ENCODE assay signal across 23 cellular contexts in the genomic region with DNA sequence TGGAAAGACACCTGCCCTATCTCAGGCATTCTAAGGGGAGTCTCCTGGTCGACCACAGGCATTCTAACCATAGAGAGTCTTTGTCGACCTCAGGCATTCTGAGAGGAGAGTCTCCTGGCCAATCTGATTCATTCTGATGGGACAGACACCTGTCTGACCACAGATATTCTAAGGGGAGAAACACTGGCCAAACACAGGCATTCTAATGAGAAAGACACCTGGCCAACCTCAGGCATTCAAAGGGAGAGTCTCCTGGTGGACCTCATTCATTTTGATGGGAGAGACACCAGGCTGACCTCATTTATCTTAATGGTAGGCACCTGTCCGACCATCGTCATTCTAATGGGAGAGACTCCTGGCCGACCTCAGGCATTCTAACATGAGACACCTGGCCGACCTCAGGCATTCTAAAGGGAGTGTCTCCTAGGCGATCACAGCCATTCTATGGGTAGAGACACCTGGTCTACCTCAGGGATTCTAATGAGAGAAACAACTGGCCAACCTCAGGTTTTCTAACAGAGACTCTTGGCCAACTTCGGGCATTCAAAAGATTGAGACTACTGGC.
A peak's percentile ranks its signal among the peaks of the same experiment; 100 is the strongest.
DNase-seq lines count a peak whose midpoint lies in the region; ATAC-seq, FAIRE-seq and TF ChIP-seq lines count a peak whose summit lies in the region.
"Had no signal": no experiment of that assay in that cellular context is flagged by ENCODE, and none has a peak within 500 bp of the region (broad histone marks: within the 10 kb centered on the region; RNA-seq: fewer than 3 reads in every experiment).

No MANE protein-coding gene starts in this region.

- 43% methylated on average over 2 of the region's 8 CpGs for WGBS in mammary epithelial cell (ENCODE audit: low coverage, missing lambda C conversion rate)
- WGBS in esophagus muscularis mucosa = 73% methylated on average over 6 of the region's 8 CpGs

- BruUV-seq in mammary epithelial cell (replicated peaks; lab: Mats Ljungman, UMichigan) = no TSS peak

- no peak overlapping the region for H2AFZ ChIP-seq in mammary epithelial cell (ENCODE audit: low read depth, low read length)

- no peaks in the 10 kb centered on the region for H3K79me2 ChIP-seq in mammary epithelial cell (ENCODE audit: insufficient read depth, low read length)

- peaks cover 4 to 22% of the 10 kb centered on the region in 2 donors for H3K36me3 Mint-ChIP-seq in stimulated activated naive B cell treated with anti-CD40 and anti-IgM and Interleukin-4, amounts not matched to agents 10 μg/mL and 1 μg/mL and 100 μg/mL, for 72 hours
- H3K36me3 Mint-ChIP-seq: CD4-positive, CD25-positive, alpha-beta regulatory T cell had no signal

- H3K27me3 Mint-ChIP-seq in stimulated activated naive B cell treated with anti-CD40 and anti-IgM and Interleukin-4, amounts not matched to agents 10 μg/mL and 1 μg/mL and 100 μg/mL, for 72 hours = no peaks in the 10 kb centered on the region
- H3K27me3 Mint-ChIP-seq: B cell; CD4-positive, CD25-positive, alpha-beta regulatory T cell had no signal

- peaks cover 10 to 37% of the 10 kb centered on the region in 2 donors for H3K9me3 ChIP-seq in breast epithelium
- peaks cover 14% of the 10 kb centered on the region for H3K9me3 ChIP-seq in mammary epithelial cell (replicated peaks; ENCODE audit: insufficient read depth, low read length)
- H3K9me3 ChIP-seq in esophagus muscularis mucosa = peaks cover 0 to 66% (median 57%) of the 10 kb centered on the region in 4 donors
- H3K9me3 ChIP-seq: Caco-2, HAP-1 had no signal

- TF ChIP-seq POLR2A in breast epithelium (IDR thresholded peaks at IDR 0.05) (no peak), esophagus muscularis mucosa (IDR thresholded peaks at IDR 0.05; ENCODE audit: low read depth) (no peak)

- H3K27ac Mint-ChIP-seq in stimulated activated naive B cell treated with anti-CD40 and anti-IgM and Interleukin-4, amounts not matched to agents 10 μg/mL and 1 μg/mL and 100 μg/mL, for 72 hours = no peak overlapping the region
- H3K27ac Mint-ChIP-seq: B cell; CD4-positive, CD25-positive, alpha-beta regulatory T cell; CD8-positive, alpha-beta T cell; HFFc6 had no signal

- H3K4me1 ChIP-seq in breast epithelium (no peaks in the 10 kb centered on the region), mammary epithelial cell (ENCODE audit: insufficient read depth, low read length) (no peaks in the 10 kb centered on the region), esophagus muscularis mucosa (no peaks in the 10 kb centered on the region)
- H3K4me1 ChIP-seq: BLaER1, Caco-2, HAP-1 had no signal

- no peak for TF ChIP-seq CTCF in breast epithelium (IDR thresholded peaks at IDR 0.05)
- no peak for TF ChIP-seq CTCF in mammary epithelial cell (conservative IDR thresholded peaks at IDR 0.05 in 1 of 2, IDR thresholded peaks at IDR 0.05 in 1 of 2; ENCODE audit: extremely low read depth in 1 of 2, insufficient read depth in 1 of 2, low read depth in 1 of 2, low read length in 2 of 2)
- no peak for TF ChIP-seq CTCF in esophagus muscularis mucosa (IDR thresholded peaks at IDR 0.05)

- no peak for ATAC-seq in stimulated activated naive B cell treated with anti-CD40 and anti-IgM and Interleukin-4, amounts not matched to agents 10 μg/mL and 1 μg/mL and 100 μg/mL, for 72 hours (replicated peaks)
- ATAC-seq in HG03139 (IDR thresholded peaks at IDR 0.05; ENCODE audit: unreplicated experiment) = no peak
- ATAC-seq: CD8-positive, alpha-beta T cell; GM12878 had no signal

- H3K27me3 ChIP-seq in breast epithelium (no peaks in the 10 kb centered on the region), mammary epithelial cell (ENCODE audit: insufficient read depth, low read length) (no peaks in the 10 kb centered on the region), esophagus muscularis mucosa (no peaks in the 10 kb centered on the region)
- H3K27me3 ChIP-seq: BLaER1 had no signal

- H3K9me3 Mint-ChIP-seq in stimulated activated naive B cell treated with anti-CD40 and anti-IgM and Interleukin-4, amounts not matched to agents 10 μg/mL and 1 μg/mL and 100 μg/mL, for 72 hours = peaks cover 49 to 62% of the 10 kb centered on the region in 2 donors

- no peaks in the 10 kb centered on the region for H3K4me1 Mint-ChIP-seq in stimulated activated naive B cell treated with anti-CD40 and anti-IgM and Interleukin-4, amounts not matched to agents 10 μg/mL and 1 μg/mL and 100 μg/mL, for 72 hours
- H3K4me1 Mint-ChIP-seq: B cell; CD4-positive, CD25-positive, alpha-beta regulatory T cell had no signal

- FAIRE-seq in urothelium cell line (lab: Jason Lieb, UNC) = peak; percentile 73
- FAIRE-seq: A204.1, GM12878, H54 had no signal

- no peak overlapping the region for H3K4me3 ChIP-seq in breast epithelium
- H3K4me3 ChIP-seq in mammary epithelial cell (replicated peaks in 1 of 3; ENCODE audit: insufficient read depth in 1 of 3, low read depth in 2 of 3, low read length in 3 of 3) = no peak overlapping the region
- no peak overlapping the region for H3K4me3 ChIP-seq in esophagus muscularis mucosa
- H3K4me3 ChIP-seq: BLaER1, GM12878, HAP-1 had no signal

- H3K27ac ChIP-seq in breast epithelium (peak overlapping the region; percentile 80 to 89), mammary epithelial cell (ENCODE audit: insufficient read depth, low read depth, low read length) (no peak overlapping the region), esophagus muscularis mucosa (replicated peaks in 1 of 4) (no peak overlapping the region)
- H3K27ac ChIP-seq: 22Rv1, BLaER1, C4-2B had no signal

- H3K9ac ChIP-seq in mammary epithelial cell (ENCODE audit: insufficient read depth, low read length) = no peak overlapping the region
- H3K9ac ChIP-seq: BLaER1 had no signal

- TF ChIP-seq EP300 in esophagus muscularis mucosa (IDR thresholded peaks at IDR 0.05) = no peak

- intact Hi-C loops in breast epithelium (cut with DNase I; ENCODE audit: low total_unique reads) = no loop called here
- intact Hi-C loops in mammary epithelial cell (cut with micrococcal nuclease) = no loop called here
- intact Hi-C loops in esophagus muscularis mucosa (cut with DNase I) = no loop called here

- in situ Hi-C loops in mammary epithelial cell (cut with MboI; ENCODE audit: low sequenced_read_pairs in 2 of 2) = no loop called here

- H4K20me1 ChIP-seq in mammary epithelial cell (ENCODE audit: insufficient read depth, low read length) = no peaks in the 10 kb centered on the region
- H4K20me1 ChIP-seq: BLaER1 had no signal

- no peak overlapping the region for H3K4me2 ChIP-seq in mammary epithelial cell (ENCODE audit: insufficient read depth, low read depth, low read length)
- H3K4me2 ChIP-seq: BLaER1 had no signal

- no peak for DNase-seq in breast epithelium (ENCODE audit: low spot score in 2 of 2)
- DNase-seq in mammary epithelial cell = no peak
- DNase-seq in esophagus muscularis mucosa (ENCODE audit: extremely low spot score) = peak; percentile 70
- DNase-seq in urothelium cell line (ENCODE audit: low spot score) = peak; percentile 60
- no peak for DNase-seq in stimulated activated naive B cell treated with anti-CD40 and anti-IgM and Interleukin-4, amounts not matched to agents 10 μg/mL and 1 μg/mL and 100 μg/mL, for 72 hours
- DNase-seq: Caco-2; CD4-positive, CD25-positive, alpha-beta regulatory T cell; CD8-positive, alpha-beta T cell; DMS 273 treated with DMSO at 0.1 percent for 48 hours; DMS79; EL; GDM1; GOT3; HFFc6 had no signal

- H3K4me3 Mint-ChIP-seq in stimulated activated naive B cell treated with anti-CD40 and anti-IgM and Interleukin-4, amounts not matched to agents 10 μg/mL and 1 μg/mL and 100 μg/mL, for 72 hours = no peak overlapping the region
- H3K4me3 Mint-ChIP-seq: B cell; CD4-positive, CD25-positive, alpha-beta regulatory T cell; CD8-positive, alpha-beta T cell; HFFc6 had no signal

- dilution Hi-C loops in mammary epithelial cell (cut with HindIII; ENCODE audit: low sequenced_read_pairs) = no loop called here

- CTCF ChIA-PET in mammary epithelial cell (lab: Charles Lee; ENCODE audit: low non-redundant PET) = no interaction called here

- H3K36me3 ChIP-seq in breast epithelium (no peaks in the 10 kb centered on the region), mammary epithelial cell (ENCODE audit: insufficient read depth, low read length) (no peaks in the 10 kb centered on the region), esophagus muscularis mucosa (no peaks in the 10 kb centered on the region)
- H3K36me3 ChIP-seq: BLaER1, HAP-1 had no signal

Comparison
In these comparisons a context has a peak if more than half of its experiments do, and no peak if none do; other contexts are left out.
1. H3K27ac ChIP-seq: peak in breast epithelium (2 of 2); none in mammary epithelial cell (single experiment) and esophagus muscularis mucosa (0 of 4).
2. DNase-seq: peak in esophagus muscularis mucosa (single experiment) and urothelium cell line (single experiment); none in breast epithelium (0 of 2), mammary epithelial cell (single experiment) and stimulated activated naive B cell treated with anti-CD40 and anti-IgM and Interleukin-4, amounts not matched to agents 10 μg/mL and 1 μg/mL and 100 μg/mL, for 72 hours (single experiment).